ENCODE assay signal across 32 cellular contexts in the genomic region with DNA sequence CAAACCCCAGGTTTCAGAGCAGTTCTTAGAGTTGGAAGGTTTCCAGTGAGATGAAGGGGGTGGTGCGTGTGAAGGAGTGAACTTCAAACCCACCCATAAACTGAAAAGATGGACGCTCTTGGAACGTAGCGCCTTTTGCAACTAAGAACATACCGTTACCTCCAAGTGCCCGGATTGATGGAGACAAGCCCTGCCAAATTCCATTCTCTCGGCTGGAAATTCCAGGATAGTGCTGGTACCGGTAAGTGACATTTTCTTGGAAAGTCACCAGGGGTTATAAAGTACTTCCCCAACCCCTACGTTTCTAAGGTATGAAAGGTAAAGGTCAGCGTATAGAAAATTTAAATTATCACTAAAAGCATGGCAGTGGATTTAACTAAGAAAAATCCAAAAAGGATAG.
"Had no signal": no experiment of that assay in that cellular context is flagged by ENCODE, and none has a peak within 500 bp of the region (broad histone marks: within the 10 kb centered on the region; RNA-seq: fewer than 3 reads in every experiment).

No MANE protein-coding gene starts in this region.

- H3K27me3 ChIP-seq: neural progenitor cell, ovary, right lobe of liver, tibial nerve, uterus had no signal

- H2AFZ ChIP-seq: neural progenitor cell had no signal

- H3K36me3 Mint-ChIP-seq: immature natural killer cell; memory B cell; naive B cell; natural killer cell treated with Interleukin-12 subunit alpha and Interleukin-12 subunit beta and Interleukin-15 and Interleukin-18, amount 100 ng/mL, for 72 hours; neural progenitor cell; stimulated activated naive B cell treated with anti-CD40 and anti-IgM and Interleukin-4, amounts not matched to agents 10 μg/mL and 1 μg/mL and 100 μg/mL, for 72 hours had no signal

- H3K27ac Mint-ChIP-seq: effector memory CD8-positive, alpha-beta T cell; immature natural killer cell; memory B cell; natural killer cell treated with Interleukin-12 subunit alpha and Interleukin-12 subunit beta and Interleukin-15 and Interleukin-18, amount 100 ng/mL, for 72 hours; neural progenitor cell; stimulated activated naive B cell treated with anti-CD40 and anti-IgM and Interleukin-4, amounts not matched to agents 10 μg/mL and 1 μg/mL and 100 μg/mL, for 72 hours; stimulated activated naive CD8-positive, alpha-beta T cell treated with anti-CD3 and anti-CD28 coated beads, Interleukin-15, Interleukin-2, amounts not matched to agents 100 ng/mL and 50 ng/mL, for 24 hours had no signal

- H3K36me3 ChIP-seq: esophagus squamous epithelium, neural progenitor cell, ovary, right lobe of liver, thoracic aorta, tibial nerve, upper lobe of right lung, uterus had no signal

- H3K4me2 ChIP-seq: neural progenitor cell had no signal

- H3K9ac ChIP-seq: neural progenitor cell had no signal

- H3K4me1 ChIP-seq: esophagus squamous epithelium, neural progenitor cell, psoas muscle, right lobe of liver, tibial nerve, upper lobe of right lung, uterus had no signal

- ATAC-seq: effector memory CD8-positive, alpha-beta T cell; left colon; mucosa of descending colon; natural killer cell treated with Interleukin-12 subunit alpha and Interleukin-12 subunit beta and Interleukin-15 and Interleukin-18, amount 100 ng/mL, for 72 hours; psoas muscle; right lobe of liver; stimulated activated naive B cell treated with anti-CD40 and anti-IgM and Interleukin-4, amounts not matched to agents 10 μg/mL and 1 μg/mL and 100 μg/mL, for 72 hours; upper lobe of right lung had no signal

- H3K4me1 Mint-ChIP-seq: immature natural killer cell; memory B cell; neural progenitor cell; stimulated activated naive B cell treated with anti-CD40 and anti-IgM and Interleukin-4, amounts not matched to agents 10 μg/mL and 1 μg/mL and 100 μg/mL, for 72 hours had no signal

- H3K9me3 Mint-ChIP-seq: effector memory CD8-positive, alpha-beta T cell; immature natural killer cell; memory B cell; natural killer cell treated with Interleukin-12 subunit alpha and Interleukin-12 subunit beta and Interleukin-15 and Interleukin-18, amount 100 ng/mL, for 72 hours; neural progenitor cell; stimulated activated naive B cell treated with anti-CD40 and anti-IgM and Interleukin-4, amounts not matched to agents 10 μg/mL and 1 μg/mL and 100 μg/mL, for 72 hours; stimulated activated naive CD8-positive, alpha-beta T cell treated with anti-CD3 and anti-CD28 coated beads, Interleukin-15, Interleukin-2, amounts not matched to agents 100 ng/mL and 50 ng/mL, for 24 hours had no signal

- H3K4me3 Mint-ChIP-seq: effector memory CD8-positive, alpha-beta T cell; immature natural killer cell; memory B cell; naive B cell; natural killer cell treated with Interleukin-12 subunit alpha and Interleukin-12 subunit beta and Interleukin-15 and Interleukin-18, amount 100 ng/mL, for 72 hours; neural progenitor cell; stimulated activated naive B cell treated with anti-CD40 and anti-IgM and Interleukin-4, amounts not matched to agents 10 μg/mL and 1 μg/mL and 100 μg/mL, for 72 hours; stimulated activated naive CD8-positive, alpha-beta T cell treated with anti-CD3 and anti-CD28 coated beads, Interleukin-15, Interleukin-2, amounts not matched to agents 100 ng/mL and 50 ng/mL, for 24 hours had no signal

- FAIRE-seq: endometrium, small intestine had no signal

- H3K9me3 ChIP-seq: esophagus squamous epithelium, mucosa of descending colon, ovary, psoas muscle, right lobe of liver, thoracic aorta, tibial nerve, upper lobe of right lung, uterus had no signal

- DNase-seq: dermis blood vessel endothelial cell; effector memory CD8-positive, alpha-beta T cell; erythroblast; esophagus squamous epithelium; foreskin melanocyte; glutamatergic neuron; hypothalamus; immature natural killer cell; islet precursor cell; kidney glomerular epithelial cell; left colon; mucosa of descending colon; naive B cell; ovary; posterior cingulate gyrus; psoas muscle; right lobe of liver; small intestine; stimulated activated CD4-positive, alpha-beta T cell treated with anti-CD3 and anti-CD28 coated beads, Interleukin-15, amount 100 ng/mL, for 24 hours; stimulated activated CD4-positive, alpha-beta T cell treated with anti-CD3 and anti-CD28 coated beads, Interleukin-2, amount 100 ng/mL, for 48 hours; stimulated activated naive B cell treated with anti-CD40 and anti-IgM and Interleukin-4, amounts not matched to agents 10 μg/mL and 1 μg/mL and 100 μg/mL, for 72 hours; upper lobe of right lung; uterus had no signal

- H3K27ac ChIP-seq: coronary artery, esophagus squamous epithelium, neural progenitor cell, ovary, psoas muscle, right lobe of liver, thoracic aorta, tibial nerve, upper lobe of right lung, uterus had no signal

- H3K4me3 ChIP-seq: coronary artery, esophagus squamous epithelium, lung, mucosa of descending colon, neural progenitor cell, ovary, psoas muscle, right lobe of liver, thoracic aorta, tibial nerve, upper lobe of right lung, uterus had no signal
